Comparison of ENCODE assay signal across 8 cellular contexts in genomic region chr1:6197746-6198427, GRCh38. TPM values are rescaled to one million over a fixed set of nuclear protein-coding genes. Genes with fewer than 3 reads are reported as not detected.
A peak's percentile ranks its signal among the peaks of the same experiment; 100 is the strongest.
DNase-seq lines count a peak whose midpoint lies in the region; ATAC-seq and TF ChIP-seq lines count a peak whose summit lies in the region.

No MANE protein-coding gene starts in this region.

- no peaks in the 10 kb centered on the region for H3K9me3 ChIP-seq in mucosa of rectum (ENCODE audit: control insufficient read depth in 2 of 2, low read length in 2 of 2)
- H3K9me3 ChIP-seq in testis = no peaks in the 10 kb centered on the region

- H3K27me3 ChIP-seq in brain microvascular endothelial cell (replicated peaks) = no peaks in the 10 kb centered on the region
- H3K27me3 ChIP-seq in mucosa of rectum (ENCODE audit: control insufficient read depth in 2 of 2, insufficient read depth in 2 of 2, low read length in 2 of 2) = no peaks in the 10 kb centered on the region
- no peaks in the 10 kb centered on the region for H3K27me3 ChIP-seq in testis

- H3K4me3 ChIP-seq in AG04449 (ENCODE audit: low read depth, low read length) (peak overlapping the region; percentile 93), brain microvascular endothelial cell (ENCODE audit: low read depth, low read length) (peak overlapping the region; percentile 97), mucosa of rectum (ENCODE audit: low read length in 2 of 2) (peak overlapping the region; percentile 89), testis (peak overlapping the region in 1 of 2 donors; percentile 92)
- peak overlapping the region; percentile 83 for H3K4me3 ChIP-seq in Jurkat, Clone E6-1 (ENCODE audit: low read length)

- in situ Hi-C loops in brain microvascular endothelial cell (cut with HindIII; ENCODE audit: low pct_ligation_motif_present, low sequenced_read_pairs) = no loop called here

- peaks cover 13% of the 10 kb centered on the region in 2 donors for H3K4me1 ChIP-seq in mucosa of rectum (ENCODE audit: control insufficient read depth in 2 of 2, insufficient read depth in 2 of 2, low read length in 2 of 2)
- peaks cover 14% of the 10 kb centered on the region for H3K4me1 ChIP-seq in testis

- intact Hi-C loops in testis (cut with DNase I; ENCODE audit: low total_unique reads) = no loop called here

- 45 to 48% methylated on average over 6 of the region's 6 CpGs for WGBS in testis, 2 donors

- ATAC-seq in HG03354 (IDR thresholded peaks at IDR 0.05; ENCODE audit: poor library complexity, severe bottlenecking, unreplicated experiment) = no peak

- CTCF ChIA-PET in AG04449 (lab: Yijun Ruan, JAX) = interaction anchor here (1.1 to 9.3 kb wide), 3 partner anchors 8 to 17 kb away, joined by 3 to 57 read pairs (median 35); partner anchors contain the start of gene RNF207

- DNase-seq in AG04449 (ENCODE audit: low read depth, low spot score) (no peak), brain microvascular endothelial cell (no peak), NCI-H1436 treated with DMSO at 0.1 percent for 48 hours (lab: John Stamatoyannopoulos, UW) (no peak), testis (no peak)
- DNase-seq in Jurkat, Clone E6-1 (ENCODE audit: low read depth, low spot score) = no peak
- no peak for DNase-seq in NK-92 treated with Interleukin-12 subunit alpha and Interleukin-12 subunit beta, amount 100 ng/mL, for 24 hours (lab: John Stamatoyannopoulos, UW)

- TF ChIP-seq POLR2A in testis (IDR thresholded peaks at IDR 0.05) = no peak

- H3K36me3 ChIP-seq in brain microvascular endothelial cell (replicated peaks) = peaks cover 35% of the 10 kb centered on the region
- H3K36me3 ChIP-seq in mucosa of rectum (ENCODE audit: control insufficient read depth in 2 of 2, insufficient read depth in 2 of 2, low read length in 2 of 2) = peaks cover 13 to 22% of the 10 kb centered on the region in 2 donors
- H3K36me3 ChIP-seq in testis (ENCODE audit: low read depth, missing control alignments) = no peaks in the 10 kb centered on the region

- TF ChIP-seq CTCF in AG04449 (IDR thresholded peaks at IDR 0.05; ENCODE audit: insufficient read depth, low read length, missing control alignments) (no peak), brain microvascular endothelial cell (IDR thresholded peaks at IDR 0.05; ENCODE audit: low read depth, low read length, missing control alignments) (no peak), testis (IDR thresholded peaks at IDR 0.05) (no peak)

- H3K9ac ChIP-seq in mucosa of rectum (ENCODE audit: low read depth in 1 of 2, low read length in 2 of 2) = peak overlapping the region; percentile 20 to 93

- peak overlapping the region; percentile 67 for H3K27ac ChIP-seq in brain microvascular endothelial cell
- no peak overlapping the region for H3K27ac ChIP-seq in mucosa of rectum (ENCODE audit: low read depth in 2 of 2, low read length in 2 of 2)
- H3K27ac ChIP-seq in testis = no peak overlapping the region

- POLR2A ChIA-PET in AG04449 (lab: Yijun Ruan, JAX) = no interaction called here

RNA-seq across cellular contexts. Expression of gene RPL22, which starts 1.5 kb away (rescaled TPM):
- polyA plus RNA-seq in Jurkat, Clone E6-1 (2012; ENCODE audit: insufficient read depth, insufficient read length) = 642 TPM
- 10 to 100 TPM; 95.1 to 99.9 TPM for total RNA-seq in testis
- 319 TPM for polyA plus RNA-seq in testis (ENCODE audit: insufficient read depth, low read depth, low replicate concordance)

RNA-seq across cellular contexts. Expression of gene RNF207, which starts 8.0 kb away (rescaled TPM):
- 6.7 TPM for polyA plus RNA-seq in Jurkat, Clone E6-1 (2012; ENCODE audit: insufficient read depth, insufficient read length)
- 10 to 100 TPM; 13.2 to 20.1 TPM for total RNA-seq in testis
- polyA plus RNA-seq in testis (ENCODE audit: insufficient read depth, low read depth, low replicate concordance) = 4.8 TPM

RNA-seq across cellular contexts. Expression of gene CHD5, which starts 17.8 kb away (rescaled TPM):
- polyA plus RNA-seq in Jurkat, Clone E6-1 (2012; ENCODE audit: insufficient read depth, insufficient read length) = not detected
- total RNA-seq in testis = 10 to 100 TPM; 42.1 to 63.1 TPM
- polyA plus RNA-seq in testis (ENCODE audit: insufficient read depth, low read depth, low replicate concordance) = 67.5 TPM

RNA-seq across cellular contexts. Expression of gene ICMT, which starts 37.9 kb away (rescaled TPM):
- polyA plus RNA-seq in Jurkat, Clone E6-1 (2012; ENCODE audit: insufficient read depth, insufficient read length) = 64.5 TPM
- 10 to 100 TPM; 33.0 to 36.5 TPM for total RNA-seq in testis
- 26.7 TPM for polyA plus RNA-seq in testis (ENCODE audit: insufficient read depth, low read depth, low replicate concordance)

RNA-seq across cellular contexts. Expression of gene HES3, which starts 46.1 kb away (rescaled TPM):
- polyA plus RNA-seq in Jurkat, Clone E6-1 (2012; ENCODE audit: insufficient read depth, insufficient read length) = not detected
- not detected for total RNA-seq in testis
- not detected for polyA plus RNA-seq in testis (ENCODE audit: insufficient read depth, low read depth, low replicate concordance)
